ENCODE assay signal across 15 cellular contexts in genomic region chr6:74439412-74439811, GRCh38.
"Had no signal": no experiment of that assay in that cellular context is flagged by ENCODE, and none has a peak within 500 bp of the region (broad histone marks: within the 10 kb centered on the region; RNA-seq: fewer than 3 reads in every experiment).

No MANE protein-coding gene starts in this region.

- H3K36me3 ChIP-seq: gastroesophageal sphincter, stomach had no signal

- H3K4me1 ChIP-seq: stomach had no signal

- H3K4me3 Mint-ChIP-seq: activated naive CD8-positive, alpha-beta T cell; brain; central memory CD8-positive, alpha-beta T cell; effector memory CD8-positive, alpha-beta T cell had no signal

- H3K4me1 Mint-ChIP-seq: brain; central memory CD8-positive, alpha-beta T cell had no signal

- ATAC-seq: effector memory CD8-positive, alpha-beta T cell; gastroesophageal sphincter had no signal

- H3K4me3 ChIP-seq: gastroesophageal sphincter, stomach had no signal

- H3K9me3 ChIP-seq: gastroesophageal sphincter, stomach had no signal

- DNase-seq: activated CD4-positive, alpha-beta T cell treated with anti-CD3 and anti-CD28 coated beads, Interleukin-2, amount 50 U/mL, for 1 hour; activated CD4-positive, CD25-positive, alpha-beta regulatory T cell; activated effector memory CD4-positive, alpha-beta T cell treated with Interleukin-2 at 50 U/mL for 16 hours; amygdala; effector memory CD8-positive, alpha-beta T cell; mesendoderm; retina; stimulated activated CD4-positive, alpha-beta T cell treated with anti-CD3 and anti-CD28 coated beads, Interleukin-15, amount 100 ng/mL, for 24 hours; stimulated activated CD4-positive, alpha-beta T cell treated with anti-CD3 and anti-CD28 coated beads, Interleukin-4, amount 100 ng/mL, for 24 hours; stomach had no signal

- H3K27ac Mint-ChIP-seq: activated naive CD8-positive, alpha-beta T cell; brain; effector memory CD8-positive, alpha-beta T cell had no signal

- H3K27me3 Mint-ChIP-seq: activated naive CD8-positive, alpha-beta T cell; brain; central memory CD8-positive, alpha-beta T cell; effector memory CD8-positive, alpha-beta T cell had no signal

- H3K27me3 ChIP-seq: gastroesophageal sphincter, stomach had no signal

- H3K27ac ChIP-seq: epithelial cell of prostate, stomach had no signal
